Comparison of ENCODE assay signal across 1 cellular context in the genomic region with DNA sequence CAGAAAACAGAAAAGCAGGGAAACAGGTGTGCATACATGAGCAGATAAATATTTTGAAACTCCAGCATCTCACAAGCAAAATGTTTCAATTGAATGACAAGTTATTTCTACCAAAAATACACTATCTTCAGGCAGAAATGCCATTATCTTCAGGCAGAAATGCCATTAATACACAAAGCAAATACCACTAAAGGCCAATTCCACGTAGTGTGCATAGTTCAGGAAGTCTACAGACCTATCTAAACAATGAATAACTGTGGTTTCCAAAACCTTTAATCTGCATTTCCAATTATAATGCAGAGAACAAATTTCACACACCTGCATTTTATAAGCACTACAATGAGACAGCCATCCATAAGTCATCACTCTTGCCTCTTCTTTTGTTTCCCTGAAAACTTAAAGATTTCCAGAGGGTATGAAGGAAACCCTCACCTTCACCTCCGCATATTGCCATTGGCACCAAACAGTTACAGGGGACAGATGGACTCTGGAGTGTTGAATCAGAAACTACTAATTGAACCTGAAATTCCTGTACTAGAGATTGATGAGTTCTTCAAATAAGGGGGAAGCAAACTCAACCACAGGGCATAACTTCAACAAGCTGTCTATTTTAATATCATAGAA.
TF ChIP-seq lines count a peak whose summit lies in the region.

No MANE protein-coding gene starts in this region.

TF ChIP-seq in HepG2, 621 proteins besides CTCF, POLR2A, EP300 and RAD21 (continued from another document):
- TF ChIP-seq, protein P1, sequence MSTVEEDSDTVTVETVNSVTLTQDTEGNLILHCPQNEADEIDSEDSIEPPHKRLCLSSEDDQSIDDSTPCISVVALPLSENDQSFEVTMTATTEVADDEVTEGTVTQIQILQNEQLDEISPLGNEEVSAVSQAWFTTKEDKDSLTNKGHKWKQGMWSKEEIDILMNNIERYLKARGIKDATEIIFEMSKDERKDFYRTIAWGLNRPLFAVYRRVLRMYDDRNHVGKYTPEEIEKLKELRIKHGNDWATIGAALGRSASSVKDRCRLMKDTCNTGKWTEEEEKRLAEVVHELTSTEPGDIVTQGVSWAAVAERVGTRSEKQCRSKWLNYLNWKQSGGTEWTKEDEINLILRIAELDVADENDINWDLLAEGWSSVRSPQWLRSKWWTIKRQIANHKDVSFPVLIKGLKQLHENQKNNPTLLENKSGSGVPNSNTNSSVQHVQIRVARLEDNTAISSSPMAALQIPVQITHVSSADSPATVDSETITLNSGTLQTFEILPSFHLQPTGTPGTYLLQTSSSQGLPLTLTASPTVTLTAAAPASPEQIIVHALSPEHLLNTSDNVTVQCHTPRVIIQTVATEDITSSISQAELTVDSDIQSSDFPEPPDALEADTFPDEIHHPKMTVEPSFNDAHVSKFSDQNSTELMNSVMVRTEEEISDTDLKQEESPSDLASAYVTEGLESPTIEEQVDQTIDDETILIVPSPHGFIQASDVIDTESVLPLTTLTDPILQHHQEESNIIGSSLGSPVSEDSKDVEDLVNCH (CRISPR knock-in tag; IDR thresholded peaks at IDR 0.05): no peak
- TF ChIP-seq, protein P2, sequence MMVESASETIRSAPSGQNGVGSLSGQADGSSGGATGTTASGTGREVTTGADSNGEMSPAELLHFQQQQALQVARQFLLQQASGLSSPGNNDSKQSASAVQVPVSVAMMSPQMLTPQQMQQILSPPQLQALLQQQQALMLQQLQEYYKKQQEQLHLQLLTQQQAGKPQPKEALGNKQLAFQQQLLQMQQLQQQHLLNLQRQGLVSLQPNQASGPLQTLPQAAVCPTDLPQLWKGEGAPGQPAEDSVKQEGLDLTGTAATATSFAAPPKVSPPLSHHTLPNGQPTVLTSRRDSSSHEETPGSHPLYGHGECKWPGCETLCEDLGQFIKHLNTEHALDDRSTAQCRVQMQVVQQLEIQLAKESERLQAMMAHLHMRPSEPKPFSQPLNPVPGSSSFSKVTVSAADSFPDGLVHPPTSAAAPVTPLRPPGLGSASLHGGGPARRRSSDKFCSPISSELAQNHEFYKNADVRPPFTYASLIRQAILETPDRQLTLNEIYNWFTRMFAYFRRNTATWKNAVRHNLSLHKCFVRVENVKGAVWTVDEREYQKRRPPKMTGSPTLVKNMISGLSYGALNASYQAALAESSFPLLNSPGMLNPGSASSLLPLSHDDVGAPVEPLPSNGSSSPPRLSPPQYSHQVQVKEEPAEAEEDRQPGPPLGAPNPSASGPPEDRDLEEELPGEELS (CRISPR knock-in tag; IDR thresholded peaks at IDR 0.05): no peak
- TF ChIP-seq ZNF432 (CRISPR knock-in tag; IDR thresholded peaks at IDR 0.05; ENCODE audit: borderline replicate concordance) (no peak), MIER2 (CRISPR knock-in tag; IDR thresholded peaks at IDR 0.05) (no peak), POLR2AphosphoS5 (IDR thresholded peaks at IDR 0.05; ENCODE audit: low read depth, low read length) (no peak), EHMT2 (IDR thresholded peaks at IDR 0.05; ENCODE audit: borderline replicate concordance, low read depth, low read length) (no peak; the same call in 1 of the 2 replicates), CBX1 (IDR thresholded peaks at IDR 0.05; ENCODE audit: low read depth) (no peak), RARA (CRISPR knock-in tag; IDR thresholded peaks at IDR 0.05) (peak; percentile 24; the same call in 1 of the 2 replicates), JARID2 (CRISPR knock-in tag; IDR thresholded peaks at IDR 0.05; ENCODE audit: insufficient replicate concordance) (no peak), NFIC (IDR thresholded peaks at IDR 0.05; ENCODE audit: low read length) (peak; percentile 35; the same call in 1 of the 2 replicates), NFIB (CRISPR knock-in tag; IDR thresholded peaks at IDR 0.05; ENCODE audit: borderline replicate concordance) (no peak), SOX6 (IDR thresholded peaks at IDR 0.05) (no peak), SOX6 (CRISPR knock-in tag; IDR thresholded peaks at IDR 0.05) (0 out of 2 replicates have a peak, but pooled peaks have one; percentile 35), ZC3H4 (CRISPR knock-in tag; IDR thresholded peaks at IDR 0.05; ENCODE audit: borderline replicate concordance) (no peak), ZNF232 (CRISPR knock-in tag; IDR thresholded peaks at IDR 0.05; ENCODE audit: borderline replicate concordance) (no peak), FOXJ3 (CRISPR knock-in tag; IDR thresholded peaks at IDR 0.05; ENCODE audit: borderline replicate concordance) (no peak), SMC3 (IDR thresholded peaks at IDR 0.05; ENCODE audit: low read length) (no peak)
- TF ChIP-seq, protein P3, sequence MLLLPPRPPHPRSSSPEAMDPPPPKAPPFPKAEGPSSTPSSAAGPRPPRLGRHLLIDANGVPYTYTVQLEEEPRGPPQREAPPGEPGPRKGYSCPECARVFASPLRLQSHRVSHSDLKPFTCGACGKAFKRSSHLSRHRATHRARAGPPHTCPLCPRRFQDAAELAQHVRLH (CRISPR knock-in tag; IDR thresholded peaks at IDR 0.05; ENCODE audit: borderline replicate concordance, low read depth): no peak
- TF ChIP-seq, protein P4, sequence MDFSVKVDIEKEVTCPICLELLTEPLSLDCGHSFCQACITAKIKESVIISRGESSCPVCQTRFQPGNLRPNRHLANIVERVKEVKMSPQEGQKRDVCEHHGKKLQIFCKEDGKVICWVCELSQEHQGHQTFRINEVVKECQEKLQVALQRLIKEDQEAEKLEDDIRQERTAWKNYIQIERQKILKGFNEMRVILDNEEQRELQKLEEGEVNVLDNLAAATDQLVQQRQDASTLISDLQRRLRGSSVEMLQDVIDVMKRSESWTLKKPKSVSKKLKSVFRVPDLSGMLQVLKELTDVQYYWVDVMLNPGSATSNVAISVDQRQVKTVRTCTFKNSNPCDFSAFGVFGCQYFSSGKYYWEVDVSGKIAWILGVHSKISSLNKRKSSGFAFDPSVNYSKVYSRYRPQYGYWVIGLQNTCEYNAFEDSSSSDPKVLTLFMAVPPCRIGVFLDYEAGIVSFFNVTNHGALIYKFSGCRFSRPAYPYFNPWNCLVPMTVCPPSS (IDR thresholded peaks at IDR 0.05): no peak
- TF ChIP-seq, protein P5, sequence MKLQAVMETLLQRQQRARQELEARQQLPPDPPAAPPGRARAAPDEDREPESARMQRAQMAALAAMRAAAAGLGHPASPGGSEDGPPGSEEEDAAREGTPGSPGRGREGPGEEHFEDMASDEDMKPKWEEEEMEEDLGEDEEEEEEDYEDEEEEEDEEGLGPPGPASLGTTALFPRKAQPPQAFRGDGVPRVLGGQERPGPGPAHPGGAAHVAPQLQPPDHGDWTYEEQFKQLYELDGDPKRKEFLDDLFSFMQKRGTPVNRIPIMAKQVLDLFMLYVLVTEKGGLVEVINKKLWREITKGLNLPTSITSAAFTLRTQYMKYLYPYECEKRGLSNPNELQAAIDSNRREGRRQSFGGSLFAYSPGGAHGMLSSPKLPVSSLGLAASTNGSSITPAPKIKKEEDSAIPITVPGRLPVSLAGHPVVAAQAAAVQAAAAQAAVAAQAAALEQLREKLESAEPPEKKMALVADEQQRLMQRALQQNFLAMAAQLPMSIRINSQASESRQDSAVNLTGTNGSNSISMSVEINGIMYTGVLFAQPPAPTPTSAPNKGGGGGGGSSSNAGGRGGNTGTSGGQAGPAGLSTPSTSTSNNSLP (IDR thresholded peaks at IDR 0.05; ENCODE audit: low read depth, low read length): 0 out of 2 replicates have a peak, but pooled peaks have one; percentile 25
